12 cellular contexts compared by ENCODE assay signal in the genomic region with DNA sequence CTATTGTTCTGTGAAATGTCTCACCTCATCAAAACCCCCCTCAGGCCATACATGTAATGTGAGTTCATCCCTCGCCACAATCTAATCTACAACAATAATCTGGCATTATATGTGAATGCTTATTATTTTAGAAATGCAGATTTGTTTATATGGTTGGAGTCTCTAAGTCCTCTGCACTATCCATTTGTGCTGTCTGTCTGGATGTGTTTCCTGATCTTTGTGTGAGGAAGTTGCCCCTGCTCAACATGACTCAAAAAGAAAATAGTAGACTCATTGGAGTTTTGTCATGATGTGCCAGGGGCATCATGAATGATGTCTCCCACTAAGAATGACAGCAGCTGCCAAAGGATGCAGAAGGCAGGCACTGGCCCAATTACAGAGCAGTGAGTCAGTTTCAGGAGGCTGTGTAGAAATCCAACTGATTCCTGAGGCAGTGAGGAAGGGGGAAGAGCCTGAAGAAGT.
DNase-seq lines count a peak whose midpoint lies in the region; ATAC-seq and TF ChIP-seq lines count a peak whose summit lies in the region.
"Had no signal": no experiment of that assay in that cellular context is flagged by ENCODE, and none has a peak within 500 bp of the region (broad histone marks: within the 10 kb centered on the region; RNA-seq: fewer than 3 reads in every experiment).

No MANE protein-coding gene starts in this region.

- no peak overlapping the region for H3K27ac ChIP-seq in H9 (ENCODE audit: insufficient read length, low read depth, low read length)
- H3K27ac ChIP-seq: esophagus squamous epithelium had no signal

- H4K20me1 ChIP-seq in H9 (ENCODE audit: control insufficient read depth, insufficient read depth, insufficient read length) = no peaks in the 10 kb centered on the region

- peaks cover 19 to 20% of the 10 kb centered on the region in 2 experiments for H3K4me1 Mint-ChIP-seq in H9
- no peaks in the 10 kb centered on the region for H3K4me1 Mint-ChIP-seq in activated T-cell treated with anti-CD3 and anti-CD28 coated beads, Interleukin-2, amount 50 U/mL, for 4 hours (ENCODE audit: low read depth)
- H3K4me1 Mint-ChIP-seq: naive B cell had no signal

- no peak overlapping the region for H4K5ac ChIP-seq in H9 (ENCODE audit: insufficient read length, low read depth, low read length)

- H3K9ac ChIP-seq in H9 (ENCODE audit: extremely low read depth, insufficient read length, low read length) = no peak overlapping the region

- TF ChIP-seq CTCF in fibroblast of the aortic adventitia (IDR thresholded peaks at IDR 0.05; ENCODE audit: insufficient read depth, low read length) (no peak), H9 (conservative IDR thresholded peaks at IDR 0.05) (no peak)

- no peak overlapping the region for H3T11ph ChIP-seq in H9 (ENCODE audit: low read length)

- no peak overlapping the region for H3K14ac ChIP-seq in H9 (ENCODE audit: insufficient read depth, low read length)

- no peak overlapping the region for H3K4me2 ChIP-seq in H9 (ENCODE audit: insufficient read depth, insufficient read length, low read length)

- H3K27me3 ChIP-seq in H9 (ENCODE audit: insufficient read depth, low read length) = no peaks in the 10 kb centered on the region
- H3K27me3 ChIP-seq: esophagus squamous epithelium had no signal

- no peak overlapping the region for H2BK20ac ChIP-seq in H9 (ENCODE audit: low read depth, low read length, poor library complexity, severe bottlenecking)

- H3K4me3 ChIP-seq in fibroblast of the aortic adventitia (ENCODE audit: low read depth, low read length) = no peak overlapping the region
- H3K4me3 ChIP-seq: esophagus squamous epithelium had no signal

- no peak overlapping the region for H2BK15ac ChIP-seq in H9 (ENCODE audit: low read depth, low read length)

- ATAC-seq in SK-N-SH treated with all-trans-retinoic acid at 6 μM for 48 hours = peak; percentile 88
- no peak for ATAC-seq in activated T-cell treated with anti-CD3 and anti-CD28 coated beads, Interleukin-2, amount 50 U/mL, for 4 hours

- no peak overlapping the region for H3K27ac Mint-ChIP-seq in H9
- H3K27ac Mint-ChIP-seq: activated naive CD4-positive, alpha-beta T cell treated with anti-CD3 and anti-CD28 coated beads for 36 hours; naive B cell had no signal

- no peak overlapping the region for H2BK120ac ChIP-seq in H9 (ENCODE audit: low read depth, low read length, poor library complexity, severe bottlenecking)

- no peak overlapping the region for H3K23ac ChIP-seq in H9 (ENCODE audit: insufficient read length, low read depth, low read length)

- H3K79me2 ChIP-seq in H9 (ENCODE audit: insufficient read depth, low read length) = no peaks in the 10 kb centered on the region

- no peak overlapping the region for H2AK5ac ChIP-seq in H9 (ENCODE audit: insufficient read length, low read length)

- no peak overlapping the region for H2AFZ ChIP-seq in H9 (ENCODE audit: low read length)

- no peaks in the 10 kb centered on the region for H3K4me1 ChIP-seq in H9 (ENCODE audit: insufficient read depth, low read length)

- H3K4ac ChIP-seq in H9 (ENCODE audit: low read depth, low read length) = no peak overlapping the region

- H3K56ac ChIP-seq in H9 (ENCODE audit: insufficient read length, low read depth, low read length) = no peak overlapping the region

- no peak overlapping the region for H4K91ac ChIP-seq in H9 (ENCODE audit: insufficient read length, low read depth, low read length)

- H3K36me3 Mint-ChIP-seq in H9 (ENCODE audit: insufficient read depth in 1 of 3, low read depth in 3 of 3) = no peaks in the 10 kb centered on the region
- no peaks in the 10 kb centered on the region for H3K36me3 Mint-ChIP-seq in activated T-cell treated with anti-CD3 and anti-CD28 coated beads, Interleukin-2, amount 50 U/mL, for 4 hours (ENCODE audit: insufficient read depth)
- H3K36me3 Mint-ChIP-seq: naive B cell had no signal

- DNase-seq in GM03348 (ENCODE audit: low spot score) (peak; percentile 68), fibroblast of the aortic adventitia (ENCODE audit: low read depth) (peak; percentile 97), renal cortical epithelial cell (ENCODE audit: low read depth) (peak; percentile 69), H9 (no peak), HuH-7 (ENCODE audit: low spot score) (no peak)
- no peak for DNase-seq in activated CD4-positive, alpha-beta T cell treated with anti-CD3 and anti-CD28 coated beads, Interleukin-2, amount 50 U/mL, for 48 hours
- DNase-seq in activated T-cell treated with anti-CD3 and anti-CD28 coated beads, Interleukin-2, amount 50 U/mL, for 4 hours = no peak
- DNase-seq: activated naive CD4-positive, alpha-beta T cell treated with anti-CD3 and anti-CD28 coated beads for 36 hours; esophagus squamous epithelium; naive B cell; NCI-H510A had no signal

- H3K23me2 ChIP-seq in H9 (ENCODE audit: insufficient read length, low read depth, low read length, poor library complexity, severe bottlenecking) = no peaks in the 10 kb centered on the region

- no peaks in the 10 kb centered on the region for H3K9me3 ChIP-seq in H9 (ENCODE audit: control insufficient read depth, low read depth, low read length)
- H3K9me3 ChIP-seq: esophagus squamous epithelium had no signal

- no peak overlapping the region for H2BK12ac ChIP-seq in H9 (ENCODE audit: insufficient read length, low read depth, low read length)

- no peaks in the 10 kb centered on the region for H3K79me1 ChIP-seq in H9 (ENCODE audit: insufficient read depth, low read depth, low read length, poor library complexity, severe bottlenecking)

- no peak overlapping the region for H4K8ac ChIP-seq in H9 (replicated peaks; ENCODE audit: insufficient read length, low read depth, low read length)

- H3K4me3 Mint-ChIP-seq in H9 = no peak overlapping the region
- no peak overlapping the region for H3K4me3 Mint-ChIP-seq in activated T-cell treated with anti-CD3 and anti-CD28 coated beads, Interleukin-2, amount 50 U/mL, for 4 hours
- H3K4me3 Mint-ChIP-seq: activated naive CD4-positive, alpha-beta T cell treated with anti-CD3 and anti-CD28 coated beads for 36 hours; naive B cell had no signal

- H3K27me3 Mint-ChIP-seq in H9 (ENCODE audit: low read depth) = no peaks in the 10 kb centered on the region
- H3K27me3 Mint-ChIP-seq in activated T-cell treated with anti-CD3 and anti-CD28 coated beads, Interleukin-2, amount 50 U/mL, for 4 hours (ENCODE audit: low read depth) = no peaks in the 10 kb centered on the region
- H3K27me3 Mint-ChIP-seq: naive B cell had no signal

- no CpG with 5 or more reads among the region's 1 CpG for WGBS in H9 (ENCODE audit: extremely low coverage, insufficient read length, low lambda C conversion rate)

- H2BK5ac ChIP-seq in H9 (ENCODE audit: insufficient read length, low read length) = no peak overlapping the region

- no peaks in the 10 kb centered on the region for H3K9me3 Mint-ChIP-seq in H9
- no peaks in the 10 kb centered on the region for H3K9me3 Mint-ChIP-seq in activated T-cell treated with anti-CD3 and anti-CD28 coated beads, Interleukin-2, amount 50 U/mL, for 4 hours

- no peak overlapping the region for H3K18ac ChIP-seq in H9 (ENCODE audit: insufficient read length, low read depth, low read length)

TF ChIP-seq in SK-N-SH treated with all-trans-retinoic acid at 6 μM for 48 hours, 23 proteins besides CTCF, POLR2A, EP300 and RAD21:
- TF ChIP-seq ESRRG (CRISPR knock-in tag; IDR thresholded peaks at IDR 0.05) = no peak
- no peak; the same call in 1 of the 2 replicates for TF ChIP-seq ZFP3 (CRISPR knock-in tag; IDR thresholded peaks at IDR 0.05)
- TF ChIP-seq TCF4 (CRISPR knock-in tag; IDR thresholded peaks at IDR 0.05; ENCODE audit: borderline replicate concordance) = no peak
- TF ChIP-seq SNAI2 (CRISPR knock-in tag; IDR thresholded peaks at IDR 0.05) = peak; percentile 5; the same call in 1 of the 2 replicates
- TF ChIP-seq PPARA (CRISPR knock-in tag; IDR thresholded peaks at IDR 0.05; ENCODE audit: borderline replicate concordance) = no peak
- TF ChIP-seq ARNTL (CRISPR knock-in tag; IDR thresholded peaks at IDR 0.05; ENCODE audit: borderline replicate concordance, low read depth) = no peak
- peak; percentile 76 for TF ChIP-seq ISL1 (CRISPR knock-in tag; IDR thresholded peaks at IDR 0.05)

Comparison
In these comparisons a context has a peak if more than half of its experiments do, and no peak if none do; other contexts are left out.
1. DNase-seq: peak in GM03348 (single experiment), fibroblast of the aortic adventitia (single experiment) and renal cortical epithelial cell (single experiment); none in activated CD4-positive, alpha-beta T cell treated with anti-CD3 and anti-CD28 coated beads, Interleukin-2, amount 50 U/mL, for 48 hours (0 of 2), H9 (single experiment), HuH-7 (single experiment) and activated T-cell treated with anti-CD3 and anti-CD28 coated beads, Interleukin-2, amount 50 U/mL, for 4 hours (single experiment).